ENCODE assay signal across 8 cellular contexts in the genomic region with DNA sequence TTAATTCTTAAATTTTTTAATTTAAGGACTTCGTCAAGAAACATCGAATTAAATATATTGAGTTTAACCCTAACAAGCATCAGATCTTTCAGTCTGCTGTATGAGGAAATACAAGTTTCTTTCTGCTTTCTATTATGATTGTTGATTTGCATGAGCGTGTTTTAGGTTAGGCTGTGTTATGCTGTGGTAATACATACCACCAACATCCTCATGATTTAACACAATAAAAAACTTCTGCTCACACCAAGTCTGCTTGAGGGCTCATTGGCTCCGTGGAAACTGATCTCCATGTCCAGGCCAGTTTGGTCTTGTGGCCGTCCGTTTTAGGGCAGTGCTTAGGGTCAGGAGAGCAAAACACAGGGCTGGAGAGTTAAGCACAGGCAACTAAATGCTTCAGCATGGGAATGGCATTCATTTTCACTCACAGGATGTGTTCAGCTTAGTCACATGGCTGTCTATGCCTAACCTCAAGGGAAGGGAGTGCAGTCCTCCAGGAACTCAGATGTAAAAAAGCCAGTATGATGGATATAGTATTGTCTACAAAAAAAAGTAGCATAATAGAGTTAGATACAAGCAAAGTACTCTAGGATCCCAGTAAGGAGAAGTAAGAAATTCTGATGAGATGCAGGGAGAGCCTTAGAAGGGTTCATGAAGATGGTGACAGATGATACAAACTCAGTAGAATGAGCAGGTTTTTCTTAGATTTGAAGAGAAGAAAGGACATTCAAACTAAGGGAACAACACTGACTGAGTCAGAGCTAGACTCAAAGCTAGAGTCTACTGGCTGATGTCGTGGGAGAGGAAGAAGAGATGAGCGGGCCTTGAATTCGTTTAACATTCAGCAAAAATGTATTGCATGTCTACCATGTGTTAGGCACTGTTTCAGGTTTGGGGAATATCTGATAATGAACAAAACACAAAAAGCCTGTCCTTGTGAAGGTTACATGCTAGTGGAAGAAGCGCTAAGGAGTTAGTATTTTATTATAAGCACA. TPM values are rescaled to one million over a fixed set of nuclear protein-coding genes. Genes with fewer than 3 reads are reported as not detected.
A peak's percentile ranks its signal among the peaks of the same experiment; 100 is the strongest.
DNase-seq lines count a peak whose midpoint lies in the region; ATAC-seq, FAIRE-seq and TF ChIP-seq lines count a peak whose summit lies in the region.

No MANE protein-coding gene starts in this region.

- peak overlapping the region; percentile 12 for H3K27ac ChIP-seq in GM12878 (ENCODE audit: control insufficient read depth, insufficient read depth)
- H3K27ac ChIP-seq in SJCRH30, result no peak overlapping the region

- POLR2A ChIA-PET in GM12878 (lab: Charles Lee), result interaction anchor here (0.7 to 1.5 kb wide), 5 partner anchors 8 to 120 kb away, joined by 3 to 5 read pairs (median 3); a partner anchor contains a TSS

- TF ChIP-seq CTCF in GM12878 (IDR thresholded peaks at IDR 0.05 in 2 of 3, conservative IDR thresholded peaks at IDR 0.05 in 1 of 3; ENCODE audit: control insufficient read depth in 2 of 3, extremely low read depth in 1 of 3, insufficient read depth in 1 of 3, low read depth in 3 of 3, low read length in 3 of 3), result no peak
- TF ChIP-seq CTCF in GM13977 (IDR thresholded peaks at IDR 0.05; ENCODE audit: extremely low read depth, insufficient read depth, missing control alignments), result no peak

- no peak for TF ChIP-seq EP300 in GM12878 (IDR thresholded peaks at IDR 0.05; ENCODE audit: borderline replicate concordance in 1 of 2, control insufficient read depth in 1 of 2, low read depth in 2 of 2, low read length in 2 of 2)

- in situ Hi-C loops in GM12878 (cut with MboI), result no loop called here
- in situ Hi-C loops in GM13977 (cut with MboI; ENCODE audit: low pct_unique_long_range_greater_than_20kb, low sequenced_read_pairs, unreplicated experiment), result no loop called here

- H3K4me3 ChIP-seq in GM12878 (peak overlapping the region; percentile 48; the same call in 1 of the 2 replicates), SJCRH30 (no peak overlapping the region)

- TSS peak; percentile 31 for BruUV-seq in GM12878 (replicated peaks; lab: Mats Ljungman, UMichigan)

- H3K4me2 ChIP-seq in GM12878 (ENCODE audit: control insufficient read depth, insufficient read depth), result peak overlapping the region; percentile 2; the same call in 1 of the 2 replicates

- CTCF ChIA-PET in GM12878 (lab: Yijun Ruan, JAX), result interaction anchor here (11.6 kb wide), 1 partner anchor 9 kb away, joined by 99 read pairs; no protein-coding TSS in a partner anchor

- no peak overlapping the region for H3K9ac ChIP-seq in GM12878 (ENCODE audit: control insufficient read depth, insufficient read depth, low read length)

- RAD21 ChIA-PET in GM12878 (lab: Charles Lee; ENCODE audit: unreplicated experiment), result no interaction called here

- H3K36me3 ChIP-seq in GM12878 (ENCODE audit: control insufficient read depth in 2 of 2, insufficient read depth in 2 of 2, low read length in 1 of 2), result peaks cover 0 to 4% of the 10 kb centered on the region in 2 experiments; a peak in 3 of 4 replicates
- peaks cover 3% of the 10 kb centered on the region; the same call in 1 of the 2 replicates for H3K36me3 ChIP-seq in SJCRH30

- no peak overlapping the region for H2AFZ ChIP-seq in GM12878 (ENCODE audit: control insufficient read depth, low read depth, low read length)

- intact Hi-C loops in GM12878 (cut with micrococcal nuclease; ENCODE audit: unreplicated experiment), result no loop called here

- peak; percentile 79 for ATAC-seq in GM12878
- ATAC-seq in left lobe of liver, result peak; percentile 30

- H3K79me2 ChIP-seq in GM12878 (ENCODE audit: control insufficient read depth, insufficient read depth, low read length), result peaks cover 82% of the 10 kb centered on the region

- H3K27me3 ChIP-seq in GM12878 (replicated peaks in 1 of 2; ENCODE audit: control insufficient read depth in 2 of 2, insufficient read depth in 2 of 2, low read length in 1 of 2) (no peaks in the 10 kb centered on the region), SJCRH30 (no peaks in the 10 kb centered on the region)

- DNase-seq in AG08395 (ENCODE audit: low spot score) (peak; percentile 75), HT1080 (ENCODE audit: low read depth) (peak; percentile 78), GM12878 (ENCODE audit: low read depth, low spot score) (no peak), left lobe of liver (ENCODE audit: low spot score) (no peak), cerebellar nuclear complex (lab: John Stamatoyannopoulos, UW) (no peak), SJCRH30 (no peak), D341Med (ENCODE audit: low spot score) (no peak), GM13977 (ENCODE audit: low spot score) (no peak)

- no peak for TF ChIP-seq RAD21 in GM12878 (IDR thresholded peaks at IDR 0.05; ENCODE audit: insufficient read depth, low read depth, low read length)

- WGBS in GM12878 (ENCODE audit: insufficient coverage, insufficient replicate concordance, low lambda C conversion rate, missing lambda C conversion rate), result 29% methylated on average over 10 of the region's 10 CpGs

- FAIRE-seq in GM12878 (lab: Jason Lieb, UNC), result peak; percentile 56

- no peaks in the 10 kb centered on the region for H4K20me1 ChIP-seq in GM12878 (ENCODE audit: control insufficient read depth, insufficient read depth)

- SMC1A ChIA-PET in GM12878 (lab: Charles Lee; ENCODE audit: uncharacterized antibody, unreplicated experiment), result interaction anchor here (0.7 to 3.5 kb wide), 3 partner anchors 11 to 16 kb away, joined by 4 to 21 read pairs (median 8); no protein-coding TSS in a partner anchor

- peaks cover 26% of the 10 kb centered on the region for H3K4me1 ChIP-seq in GM12878 (ENCODE audit: control insufficient read depth, insufficient read depth, low read length)
- peaks cover 16% of the 10 kb centered on the region for H3K4me1 ChIP-seq in SJCRH30

- TF ChIP-seq POLR2A in GM12878 (IDR thresholded peaks at IDR 0.05; ENCODE audit: low read depth, low read length), result no peak

- H3K9me3 ChIP-seq in GM12878 (replicated peaks; ENCODE audit: control insufficient read depth, insufficient read depth, low read length) (no peaks in the 10 kb centered on the region), SJCRH30 (replicated peaks) (no peaks in the 10 kb centered on the region)

TF ChIP-seq in GM12878, 131 proteins besides CTCF, POLR2A, EP300 and RAD21 (continues in another document):
- TF ChIP-seq SRF (IDR thresholded peaks at IDR 0.05; ENCODE audit: low read depth in 2 of 2, low read length in 2 of 2), result no peak
- 0 out of 2 replicates have a peak, but pooled peaks have one; percentile 17 for TF ChIP-seq DPF2 (IDR thresholded peaks at IDR 0.05)
- TF ChIP-seq SUZ12 (IDR thresholded peaks at IDR 0.05; ENCODE audit: unreplicated experiment), result no peak
- no peak for TF ChIP-seq MTA3 (IDR thresholded peaks at IDR 0.05; ENCODE audit: borderline replicate concordance, low read length)
- no peak for TF ChIP-seq SUPT20H (IDR thresholded peaks at IDR 0.05; ENCODE audit: borderline replicate concordance, control insufficient read depth, low read depth, low read length)
- TF ChIP-seq JUNB (IDR thresholded peaks at IDR 0.05), result peak; percentile 20; the same call in 1 of the 2 replicates
- no peak for TF ChIP-seq ZNF217 (IDR thresholded peaks at IDR 0.05)
- no peak for TF ChIP-seq ZNF24 (IDR thresholded peaks at IDR 0.05)
- TF ChIP-seq, protein P1, sequence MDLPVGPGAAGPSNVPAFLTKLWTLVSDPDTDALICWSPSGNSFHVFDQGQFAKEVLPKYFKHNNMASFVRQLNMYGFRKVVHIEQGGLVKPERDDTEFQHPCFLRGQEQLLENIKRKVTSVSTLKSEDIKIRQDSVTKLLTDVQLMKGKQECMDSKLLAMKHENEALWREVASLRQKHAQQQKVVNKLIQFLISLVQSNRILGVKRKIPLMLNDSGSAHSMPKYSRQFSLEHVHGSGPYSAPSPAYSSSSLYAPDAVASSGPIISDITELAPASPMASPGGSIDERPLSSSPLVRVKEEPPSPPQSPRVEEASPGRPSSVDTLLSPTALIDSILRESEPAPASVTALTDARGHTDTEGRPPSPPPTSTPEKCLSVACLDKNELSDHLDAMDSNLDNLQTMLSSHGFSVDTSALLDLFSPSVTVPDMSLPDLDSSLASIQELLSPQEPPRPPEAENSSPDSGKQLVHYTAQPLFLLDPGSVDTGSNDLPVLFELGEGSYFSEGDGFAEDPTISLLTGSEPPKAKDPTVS (IDR thresholded peaks at IDR 0.05; ENCODE audit: low read depth, low read length), result no peak
- peak; percentile 28 for TF ChIP-seq RUNX3 (IDR thresholded peaks at IDR 0.05; ENCODE audit: low read length)
- TF ChIP-seq, protein P2, sequence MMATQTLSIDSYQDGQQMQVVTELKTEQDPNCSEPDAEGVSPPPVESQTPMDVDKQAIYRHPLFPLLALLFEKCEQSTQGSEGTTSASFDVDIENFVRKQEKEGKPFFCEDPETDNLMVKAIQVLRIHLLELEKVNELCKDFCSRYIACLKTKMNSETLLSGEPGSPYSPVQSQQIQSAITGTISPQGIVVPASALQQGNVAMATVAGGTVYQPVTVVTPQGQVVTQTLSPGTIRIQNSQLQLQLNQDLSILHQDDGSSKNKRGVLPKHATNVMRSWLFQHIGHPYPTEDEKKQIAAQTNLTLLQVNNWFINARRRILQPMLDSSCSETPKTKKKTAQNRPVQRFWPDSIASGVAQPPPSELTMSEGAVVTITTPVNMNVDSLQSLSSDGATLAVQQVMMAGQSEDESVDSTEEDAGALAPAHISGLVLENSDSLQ (IDR thresholded peaks at IDR 0.05), result no peak
- TF ChIP-seq LARP7 (IDR thresholded peaks at IDR 0.05), result no peak

RNA-seq across cellular contexts. Expression of a gene that starts 16.3 kb away (rescaled TPM):
- total RNA-seq in HT1080 (2014; rRNA removed; shearing (Covaris generic)), result 76.6 and 77.7 TPM in 2 replicates
- polyA plus RNA-seq in HT1080 (2015; cell fraction: cytosol; rRNA removed), result 90.3 and 99.5 TPM in 2 replicates
- 178 and 188 TPM in 2 replicates for polyA plus RNA-seq in HT1080 (2015; cell fraction: nucleus; rRNA removed)
- total RNA-seq in GM12878 (2013; cell fraction: nucleolus; rRNA removed), result 225 and 244 TPM in 2 replicates
- total RNA-seq in GM12878 (2014; rRNA removed) (39.6 and 43.3 TPM in 2 replicates), GM12878 (2014; rRNA removed; fragmentation: Illumina TruSeq; extraction: Trizol) (48.0 and 48.3 TPM in 2 replicates), GM12878 (2021) (51.9 and 59.3 TPM in 2 replicates), left lobe of liver (26.5 TPM)
- polyA plus RNA-seq in GM12878 (2011; ENCODE audit: low read depth), result 36.8 TPM
- polyA plus RNA-seq in GM12878 (2011; rRNA removed) (75.1 and 85.6 TPM in 2 replicates), GM12878 (2014; fragmentation: Illumina TruSeq; extraction: Trizol) (50.7 and 52.0 TPM in 2 replicates), GM12878 (2014; fragmentation: Nextera tagmentation; extraction: Ambion mirVana) (10 to 100 TPM; 10.7 to 19.8 TPM), GM12878 (2014; rRNA removed) (43.2 and 49.9 TPM in 2 replicates), GM12878 (2016; fragmentation: Nextera tagmentation; extraction: Ambion mirVana) (10 to 100 TPM; 28.6 to 31.0 TPM)
- 40.5 and 46.1 TPM in 2 replicates for polyA plus RNA-seq in GM12878 (2011; cell fraction: cytosol; rRNA removed)
- 90.2 and 95.2 TPM in 2 replicates for polyA plus RNA-seq in GM12878 (2011; cell fraction: nucleus; rRNA removed)
- polyA plus RNA-seq in GM12878 (2012), result 39.8 and 47.5 TPM in 2 replicates
- 73.2 and 80.4 TPM in 2 replicates for polyA minus RNA-seq in GM12878 (2011; rRNA and poly(A)+ RNA removed)
- polyA minus RNA-seq in GM12878 (2011; cell fraction: cytosol; rRNA and poly(A)+ RNA removed), result 15.8 and 21.0 TPM in 2 replicates
- polyA minus RNA-seq in GM12878 (2011; cell fraction: nucleus; rRNA and poly(A)+ RNA removed), result 63.7 and 92.2 TPM in 2 replicates
- total RNA-seq in SJCRH30 (2014; rRNA removed; shearing (Covaris generic)), result 74.3 and 83.9 TPM in 2 replicates

Comparison
In these comparisons a context has a peak if more than half of its experiments do, and no peak if none do; other contexts are left out.
1. DNase-seq: peak in AG08395 (single experiment) and HT1080 (single experiment); none in GM12878 (single experiment), left lobe of liver (single experiment), cerebellar nuclear complex (0 of 2), SJCRH30 (0 of 2), D341Med (single experiment) and GM13977 (single experiment).